In the genomic region with DNA sequence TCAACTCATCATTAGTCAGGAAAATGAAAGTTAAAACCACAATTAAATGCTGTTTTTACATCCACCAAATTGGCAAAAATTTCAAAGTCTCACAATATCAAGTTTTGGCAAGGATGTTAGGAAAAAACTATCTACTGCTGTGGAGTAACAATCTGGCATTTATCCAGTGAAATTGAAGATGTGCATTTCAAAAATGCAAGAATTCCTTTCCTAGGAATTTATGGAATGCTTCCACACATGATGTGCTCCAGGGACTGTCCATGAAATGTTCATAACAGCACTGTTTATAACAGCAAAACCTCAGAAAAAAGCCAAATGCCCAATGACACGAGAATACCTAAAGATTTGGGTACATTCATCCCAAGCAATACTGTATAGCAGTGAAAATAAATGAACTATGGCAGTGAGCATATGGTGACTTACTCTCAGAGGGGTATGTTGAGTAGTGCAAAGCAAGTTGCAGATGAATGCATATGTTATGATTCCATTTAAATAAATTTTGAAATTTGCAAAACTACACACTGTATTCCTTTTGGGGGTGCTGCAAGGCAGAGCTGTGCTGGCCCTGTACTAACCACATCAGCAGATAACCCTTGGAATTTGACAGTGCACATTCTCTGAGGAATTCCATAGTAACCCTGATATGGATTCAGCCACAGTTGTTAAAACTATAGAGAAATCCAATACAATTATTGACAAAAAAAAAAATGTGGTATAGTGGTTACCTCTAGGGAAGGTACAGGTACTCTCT, we compare ENCODE assay signal across 1 cellular context.
TF ChIP-seq lines count a peak whose summit lies in the region.

No MANE protein-coding gene starts in this region.

TF ChIP-seq in GM23338, 12 proteins besides CTCF, POLR2A, EP300 and RAD21 (continued from another document):
- TF ChIP-seq, protein P1, sequence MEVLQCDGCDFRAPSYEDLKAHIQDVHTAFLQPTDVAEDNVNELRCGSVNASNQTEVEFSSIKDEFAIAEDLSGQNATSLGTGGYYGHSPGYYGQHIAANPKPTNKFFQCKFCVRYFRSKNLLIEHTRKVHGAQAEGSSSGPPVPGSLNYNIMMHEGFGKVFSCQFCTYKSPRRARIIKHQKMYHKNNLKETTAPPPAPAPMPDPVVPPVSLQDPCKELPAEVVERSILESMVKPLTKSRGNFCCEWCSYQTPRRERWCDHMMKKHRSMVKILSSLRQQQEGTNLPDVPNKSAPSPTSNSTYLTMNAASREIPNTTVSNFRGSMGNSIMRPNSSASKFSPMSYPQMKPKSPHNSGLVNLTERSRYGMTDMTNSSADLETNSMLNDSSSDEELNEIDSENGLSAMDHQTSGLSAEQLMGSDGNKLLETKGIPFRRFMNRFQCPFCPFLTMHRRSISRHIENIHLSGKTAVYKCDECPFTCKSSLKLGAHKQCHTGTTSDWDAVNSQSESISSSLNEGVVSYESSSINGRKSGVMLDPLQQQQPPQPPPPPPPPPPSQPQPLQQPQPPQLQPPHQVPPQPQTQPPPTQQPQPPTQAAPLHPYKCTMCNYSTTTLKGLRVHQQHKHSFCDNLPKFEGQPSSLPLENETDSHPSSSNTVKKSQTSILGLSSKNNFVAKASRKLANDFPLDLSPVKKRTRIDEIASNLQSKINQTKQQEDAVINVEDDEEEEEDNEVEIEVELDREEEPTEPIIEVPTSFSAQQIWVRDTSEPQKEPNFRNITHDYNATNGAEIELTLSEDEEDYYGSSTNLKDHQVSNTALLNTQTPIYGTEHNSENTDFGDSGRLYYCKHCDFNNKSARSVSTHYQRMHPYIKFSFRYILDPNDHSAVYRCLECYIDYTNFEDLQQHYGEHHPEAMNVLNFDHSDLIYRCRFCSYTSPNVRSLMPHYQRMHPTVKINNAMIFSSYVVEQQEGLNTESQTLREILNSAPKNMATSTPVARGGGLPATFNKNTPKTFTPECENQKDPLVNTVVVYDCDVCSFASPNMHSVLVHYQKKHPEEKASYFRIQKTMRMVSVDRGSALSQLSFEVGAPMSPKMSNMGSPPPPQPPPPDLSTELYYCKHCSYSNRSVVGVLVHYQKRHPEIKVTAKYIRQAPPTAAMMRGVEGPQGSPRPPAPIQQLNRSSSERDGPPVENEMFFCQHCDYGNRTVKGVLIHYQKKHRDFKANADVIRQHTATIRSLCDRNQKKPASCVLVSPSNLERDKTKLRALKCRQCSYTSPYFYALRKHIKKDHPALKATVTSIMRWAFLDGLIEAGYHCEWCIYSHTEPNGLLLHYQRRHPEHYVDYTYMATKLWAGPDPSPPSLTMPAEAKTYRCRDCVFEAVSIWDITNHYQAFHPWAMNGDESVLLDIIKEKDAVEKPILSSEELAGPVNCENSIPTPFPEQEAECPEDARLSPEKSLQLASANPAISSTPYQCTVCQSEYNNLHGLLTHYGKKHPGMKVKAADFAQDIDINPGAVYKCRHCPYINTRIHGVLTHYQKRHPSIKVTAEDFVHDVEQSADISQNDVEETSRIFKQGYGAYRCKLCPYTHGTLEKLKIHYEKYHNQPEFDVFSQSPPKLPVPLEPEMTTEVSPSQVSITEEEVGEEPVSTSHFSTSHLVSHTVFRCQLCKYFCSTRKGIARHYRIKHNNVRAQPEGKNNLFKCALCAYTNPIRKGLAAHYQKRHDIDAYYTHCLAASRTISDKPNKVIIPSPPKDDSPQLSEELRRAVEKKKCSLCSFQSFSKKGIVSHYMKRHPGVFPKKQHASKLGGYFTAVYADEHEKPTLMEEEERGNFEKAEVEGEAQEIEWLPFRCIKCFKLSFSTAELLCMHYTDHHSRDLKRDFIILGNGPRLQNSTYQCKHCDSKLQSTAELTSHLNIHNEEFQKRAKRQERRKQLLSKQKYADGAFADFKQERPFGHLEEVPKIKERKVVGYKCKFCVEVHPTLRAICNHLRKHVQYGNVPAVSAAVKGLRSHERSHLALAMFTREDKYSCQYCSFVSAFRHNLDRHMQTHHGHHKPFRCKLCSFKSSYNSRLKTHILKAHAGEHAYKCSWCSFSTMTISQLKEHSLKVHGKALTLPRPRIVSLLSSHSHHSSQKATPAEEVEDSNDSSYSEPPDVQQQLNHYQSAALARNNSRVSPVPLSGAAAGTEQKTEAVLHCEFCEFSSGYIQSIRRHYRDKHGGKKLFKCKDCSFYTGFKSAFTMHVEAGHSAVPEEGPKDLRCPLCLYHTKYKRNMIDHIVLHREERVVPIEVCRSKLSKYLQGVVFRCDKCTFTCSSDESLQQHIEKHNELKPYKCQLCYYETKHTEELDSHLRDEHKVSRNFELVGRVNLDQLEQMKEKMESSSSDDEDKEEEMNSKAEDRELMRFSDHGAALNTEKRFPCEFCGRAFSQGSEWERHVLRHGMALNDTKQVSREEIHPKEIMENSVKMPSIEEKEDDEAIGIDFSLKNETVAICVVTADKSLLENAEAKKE (CRISPR knock-in tag; IDR thresholded peaks at IDR 0.05): no peak
- TF ChIP-seq NANOG (IDR thresholded peaks at IDR 0.05; ENCODE audit: borderline replicate concordance) (no peak), CREB1 (CRISPR knock-in tag; IDR thresholded peaks at IDR 0.05; ENCODE audit: low read depth) (no peak), ZNF331 (CRISPR knock-in tag; IDR thresholded peaks at IDR 0.05; ENCODE audit: low read depth) (no peak), EZH2 (IDR thresholded peaks at IDR 0.05; ENCODE audit: low read depth, unreplicated experiment) (no peak), POLR2AphosphoS5 (IDR thresholded peaks at IDR 0.05; ENCODE audit: low read depth) (no peak), STAT1 (IDR thresholded peaks at IDR 0.05; ENCODE audit: unreplicated experiment) (no peak), EZH2phosphoT487 (IDR thresholded peaks at IDR 0.05; ENCODE audit: unreplicated experiment) (no peak)
